21 cellular contexts compared by ENCODE assay signal in the genomic region with DNA sequence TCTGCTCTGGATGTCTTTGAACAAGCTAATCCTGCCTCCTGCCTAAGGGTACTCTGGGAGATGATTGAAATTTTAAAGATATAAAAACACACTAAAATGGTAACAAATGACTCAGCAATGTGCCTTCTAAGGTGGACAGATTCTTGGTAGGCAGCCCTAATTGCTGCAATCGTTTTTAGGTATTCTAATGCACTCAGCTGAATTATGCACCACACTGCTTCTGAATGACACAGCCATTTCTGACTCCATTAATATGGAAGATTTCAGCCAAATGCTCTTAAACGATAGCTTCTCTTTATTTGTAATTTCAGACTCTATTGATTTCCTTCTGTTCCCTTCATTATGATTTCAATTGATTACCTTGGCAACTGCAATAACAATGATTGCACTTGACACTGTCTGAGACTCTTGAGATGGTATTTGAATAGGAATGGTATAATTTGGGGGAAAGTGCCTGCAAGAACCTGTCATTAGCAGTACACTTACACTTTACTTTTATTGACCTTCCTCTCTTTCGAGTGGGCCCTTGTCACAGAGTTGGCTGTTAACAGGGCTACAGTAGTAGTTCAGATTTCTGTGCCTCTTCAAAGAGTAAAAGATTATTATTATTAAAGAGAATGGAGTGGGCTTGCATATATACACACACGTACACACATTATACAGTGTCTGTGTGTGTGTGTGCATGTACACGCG.
DNase-seq lines count a peak whose midpoint lies in the region; ATAC-seq and TF ChIP-seq lines count a peak whose summit lies in the region.
"Had no signal": no experiment of that assay in that cellular context is flagged by ENCODE, and none has a peak within 500 bp of the region (broad histone marks: within the 10 kb centered on the region; RNA-seq: fewer than 3 reads in every experiment).

No MANE protein-coding gene starts in this region.

- H3K56ac ChIP-seq in H9 (ENCODE audit: insufficient read length, low read depth, low read length), result no peak overlapping the region

- H3K4me3 Mint-ChIP-seq in H9, result no peak overlapping the region
- H3K4me3 Mint-ChIP-seq in T-helper 2 cell treated with Interferon-gamma antibody and Interleukin-4, amounts not matched to agents 5 μg/mL and 100 μg/mL, for 36 hours, result no peak overlapping the region
- no peak overlapping the region for H3K4me3 Mint-ChIP-seq in CD8-positive, alpha-beta T cell
- H3K4me3 Mint-ChIP-seq: activated CD4-positive, alpha-beta memory T cell treated with anti-CD3 and anti-CD28 coated beads for 36 hours; HFFc6; stimulated activated effector memory CD8-positive, alpha-beta T cell treated with anti-CD3 and anti-CD28 coated beads, Interleukin-12 subunit alpha, Interleukin-12 subunit beta, amount 100 ng/mL, for 72 hours had no signal

- peaks cover 3% of the 10 kb centered on the region; the same call in 1 of the 2 replicates for H3K4me1 ChIP-seq in H9 (ENCODE audit: insufficient read depth, low read length)
- H3K4me1 ChIP-seq in lower lobe of right lung, result no peaks in the 10 kb centered on the region
- H3K4me1 ChIP-seq in CD8-positive, alpha-beta T cell (ENCODE audit: insufficient read depth, low read length), result no peaks in the 10 kb centered on the region
- H3K4me1 ChIP-seq: colonic mucosa, gastroesophageal sphincter, psoas muscle had no signal

- intact Hi-C loops in lower lobe of right lung (cut with DNase I), result no loop called here
- intact Hi-C loops in CD8-positive, alpha-beta T cell (cut with DNase I, micrococcal nuclease), result no loop called here

- H2BK120ac ChIP-seq in H9 (ENCODE audit: low read depth, low read length, poor library complexity, severe bottlenecking), result no peak overlapping the region

- no peak overlapping the region for H3K18ac ChIP-seq in H9 (ENCODE audit: insufficient read length, low read depth, low read length)

- TF ChIP-seq CTCF in H9 (conservative IDR thresholded peaks at IDR 0.05) (no peak), lower lobe of right lung (IDR thresholded peaks at IDR 0.05) (no peak)
- no peak for TF ChIP-seq CTCF in CD8-positive, alpha-beta T cell (IDR thresholded peaks at IDR 0.05)

- H2BK20ac ChIP-seq in H9 (ENCODE audit: low read depth, low read length, poor library complexity, severe bottlenecking), result no peak overlapping the region

- H4K5ac ChIP-seq in H9 (ENCODE audit: insufficient read length, low read depth, low read length), result peak overlapping the region; percentile 41

- no peak overlapping the region for H3K14ac ChIP-seq in H9 (ENCODE audit: insufficient read depth, low read length)

- CTCF ChIA-PET in CD8-positive, alpha-beta T cell (lab: Charles Lee), result interaction anchor here (0.7 kb wide), 1 partner anchor 8 kb away, joined by 3 read pairs; no protein-coding TSS in a partner anchor

- H3K27me3 Mint-ChIP-seq in H9 (ENCODE audit: low read depth), result no peaks in the 10 kb centered on the region
- H3K27me3 Mint-ChIP-seq in T-helper 2 cell treated with Interferon-gamma antibody and Interleukin-4, amounts not matched to agents 5 μg/mL and 100 μg/mL, for 36 hours (ENCODE audit: low read depth), result no peaks in the 10 kb centered on the region
- no peaks in the 10 kb centered on the region for H3K27me3 Mint-ChIP-seq in CD8-positive, alpha-beta T cell (ENCODE audit: low read depth)
- H3K27me3 Mint-ChIP-seq: activated CD4-positive, alpha-beta memory T cell treated with anti-CD3 and anti-CD28 coated beads for 36 hours had no signal

- H3K23ac ChIP-seq in H9 (ENCODE audit: insufficient read length, low read depth, low read length), result no peak overlapping the region

- H3K36me3 ChIP-seq in lower lobe of right lung, result no peaks in the 10 kb centered on the region
- no peaks in the 10 kb centered on the region for H3K36me3 ChIP-seq in CD8-positive, alpha-beta T cell (ENCODE audit: insufficient read depth, low read length)
- H3K36me3 ChIP-seq: colonic mucosa, gastroesophageal sphincter, neutrophil had no signal

- H2BK15ac ChIP-seq in H9 (ENCODE audit: low read depth, low read length), result no peak overlapping the region

- no peak overlapping the region for H2BK12ac ChIP-seq in H9 (ENCODE audit: insufficient read length, low read depth, low read length)

- no peak overlapping the region for H2BK5ac ChIP-seq in H9 (ENCODE audit: insufficient read length, low read length)

- no peak overlapping the region for H2AFZ ChIP-seq in H9 (ENCODE audit: low read length)

- POLR2A ChIA-PET in CD8-positive, alpha-beta T cell (lab: Charles Lee), result no interaction called here

- no peak overlapping the region for H3T11ph ChIP-seq in H9 (ENCODE audit: low read length)

- H3K27ac Mint-ChIP-seq in H9, result no peak overlapping the region
- H3K27ac Mint-ChIP-seq in T-helper 2 cell treated with Interferon-gamma antibody and Interleukin-4, amounts not matched to agents 5 μg/mL and 100 μg/mL, for 36 hours, result no peak overlapping the region
- no peak overlapping the region for H3K27ac Mint-ChIP-seq in CD8-positive, alpha-beta T cell
- H3K27ac Mint-ChIP-seq: activated CD4-positive, alpha-beta memory T cell treated with anti-CD3 and anti-CD28 coated beads for 36 hours; HFFc6; stimulated activated effector memory CD8-positive, alpha-beta T cell treated with anti-CD3 and anti-CD28 coated beads, Interleukin-12 subunit alpha, Interleukin-12 subunit beta, amount 100 ng/mL, for 72 hours had no signal

- no peaks in the 10 kb centered on the region for H3K9me3 ChIP-seq in H9 (ENCODE audit: control insufficient read depth, low read depth, low read length)
- H3K9me3 ChIP-seq in lower lobe of right lung, result no peaks in the 10 kb centered on the region
- H3K9me3 ChIP-seq in CD8-positive, alpha-beta T cell (ENCODE audit: low read length), result no peaks in the 10 kb centered on the region
- H3K9me3 ChIP-seq: colonic mucosa, neutrophil had no signal

- H3K27ac ChIP-seq in H9 (ENCODE audit: insufficient read length, low read depth, low read length) (no peak overlapping the region), lower lobe of right lung (no peak overlapping the region), caudate nucleus (ENCODE audit: low read depth, low read length) (no peak overlapping the region)
- no peak overlapping the region for H3K27ac ChIP-seq in CD8-positive, alpha-beta T cell (ENCODE audit: low read depth, low read length)
- H3K27ac ChIP-seq: colonic mucosa, gastroesophageal sphincter, KMS-11, neutrophil, psoas muscle had no signal

- no peak overlapping the region for H4K8ac ChIP-seq in H9 (replicated peaks; ENCODE audit: insufficient read length, low read depth, low read length)

- no CpG with 5 or more reads among the region's 6 CpGs for WGBS in H9 (ENCODE audit: extremely low coverage, insufficient read length, low lambda C conversion rate)

- no peak overlapping the region for H3K4me2 ChIP-seq in H9 (ENCODE audit: insufficient read depth, insufficient read length, low read length)
- H3K4me2 ChIP-seq: KMS-11 had no signal

- H3K36me3 Mint-ChIP-seq in H9 (ENCODE audit: insufficient read depth in 1 of 3, low read depth in 3 of 3), result no peaks in the 10 kb centered on the region; a peak in 1 of 7 replicates
- H3K36me3 Mint-ChIP-seq in T-helper 2 cell treated with Interferon-gamma antibody and Interleukin-4, amounts not matched to agents 5 μg/mL and 100 μg/mL, for 36 hours (ENCODE audit: low read depth), result no peaks in the 10 kb centered on the region
- no peaks in the 10 kb centered on the region for H3K36me3 Mint-ChIP-seq in CD8-positive, alpha-beta T cell
- H3K36me3 Mint-ChIP-seq: activated CD4-positive, alpha-beta memory T cell treated with anti-CD3 and anti-CD28 coated beads for 36 hours; stimulated activated effector memory CD8-positive, alpha-beta T cell treated with anti-CD3 and anti-CD28 coated beads, Interleukin-12 subunit alpha, Interleukin-12 subunit beta, amount 100 ng/mL, for 72 hours had no signal

- H2AK5ac ChIP-seq in H9 (ENCODE audit: insufficient read length, low read length), result no peak overlapping the region

- H4K91ac ChIP-seq in H9 (ENCODE audit: insufficient read length, low read depth, low read length), result no peak overlapping the region

- H3K9me3 Mint-ChIP-seq in H9, result peaks cover 0 to 3% of the 10 kb centered on the region in 2 experiments; a peak in 2 of 5 replicates
- H3K9me3 Mint-ChIP-seq in T-helper 2 cell treated with Interferon-gamma antibody and Interleukin-4, amounts not matched to agents 5 μg/mL and 100 μg/mL, for 36 hours, result peaks cover 18% of the 10 kb centered on the region
- peaks cover 2% of the 10 kb centered on the region for H3K9me3 Mint-ChIP-seq in CD8-positive, alpha-beta T cell
- H3K9me3 Mint-ChIP-seq: stimulated activated effector memory CD8-positive, alpha-beta T cell treated with anti-CD3 and anti-CD28 coated beads, Interleukin-12 subunit alpha, Interleukin-12 subunit beta, amount 100 ng/mL, for 72 hours had no signal

- peak; percentile 78 to 94 for ATAC-seq in lower lobe of right lung
- ATAC-seq in CD8-positive, alpha-beta T cell, result no peak
- ATAC-seq: gastroesophageal sphincter; PC-3; psoas muscle; stimulated activated effector memory CD8-positive, alpha-beta T cell treated with anti-CD3 and anti-CD28 coated beads, Interleukin-12 subunit alpha, Interleukin-12 subunit beta, amount 100 ng/mL, for 72 hours had no signal

- no peak overlapping the region for H3K4me3 ChIP-seq in lower lobe of right lung
- H3K4me3 ChIP-seq in CD8-positive, alpha-beta T cell (ENCODE audit: low read depth, low read length), result no peak overlapping the region
- H3K4me3 ChIP-seq: colonic mucosa, gastroesophageal sphincter, psoas muscle had no signal

- H3K9ac ChIP-seq in H9 (ENCODE audit: extremely low read depth, insufficient read length, low read length), result no peak overlapping the region
- H3K9ac ChIP-seq: KMS-11 had no signal

- no peak overlapping the region for H3K4ac ChIP-seq in H9 (ENCODE audit: low read depth, low read length)

- H4K20me1 ChIP-seq in H9 (ENCODE audit: control insufficient read depth, insufficient read depth, insufficient read length), result no peaks in the 10 kb centered on the region

- H3K23me2 ChIP-seq in H9 (ENCODE audit: insufficient read length, low read depth, low read length, poor library complexity, severe bottlenecking), result no peaks in the 10 kb centered on the region

- H3K79me1 ChIP-seq in H9 (ENCODE audit: insufficient read depth, low read depth, low read length, poor library complexity, severe bottlenecking), result no peaks in the 10 kb centered on the region

- peaks cover 0 to 4% of the 10 kb centered on the region in 2 experiments; a peak in 1 of 4 replicates for H3K4me1 Mint-ChIP-seq in H9
- no peaks in the 10 kb centered on the region for H3K4me1 Mint-ChIP-seq in T-helper 2 cell treated with Interferon-gamma antibody and Interleukin-4, amounts not matched to agents 5 μg/mL and 100 μg/mL, for 36 hours (ENCODE audit: low read depth)
- H3K4me1 Mint-ChIP-seq in CD8-positive, alpha-beta T cell (ENCODE audit: low read depth), result no peaks in the 10 kb centered on the region

- H3K79me2 ChIP-seq in H9 (ENCODE audit: insufficient read depth, low read length), result no peaks in the 10 kb centered on the region

- DNase-seq in H9, result no peak
- peak; percentile 91 for DNase-seq in NCI-H146 (lab: John Stamatoyannopoulos, UW)
- peak; percentile 95 for DNase-seq in NCI-H2227 (lab: John Stamatoyannopoulos, UW; ENCODE audit: unreplicated experiment)
- no peak for DNase-seq in lower lobe of right lung
- no peak for DNase-seq in T-helper 2 cell treated with Interferon-gamma antibody and Interleukin-4, amounts not matched to agents 5 μg/mL and 100 μg/mL, for 36 hours (ENCODE audit: low spot score)
- no peak for DNase-seq in CD8-positive, alpha-beta T cell
- no peak for DNase-seq in caudate nucleus (lab: John Stamatoyannopoulos, UW)
- DNase-seq: activated CD4-positive, alpha-beta memory T cell treated with anti-CD3 and anti-CD28 coated beads for 36 hours; activated CD4-positive, CD25-positive, alpha-beta regulatory T cell; C1 segment of cervical spinal cord; colonic mucosa; DMS53; HFFc6; MV-4-11; PC-3; psoas muscle; Right ventricle myocardium superior had no signal

- H3K27me3 ChIP-seq in H9 (ENCODE audit: insufficient read depth, low read length), result no peaks in the 10 kb centered on the region
- no peaks in the 10 kb centered on the region for H3K27me3 ChIP-seq in lower lobe of right lung (ENCODE audit: low read depth)
- no peaks in the 10 kb centered on the region for H3K27me3 ChIP-seq in CD8-positive, alpha-beta T cell (ENCODE audit: insufficient read depth, low read length)
- H3K27me3 ChIP-seq: colonic mucosa, gastroesophageal sphincter, neutrophil had no signal

Comparison
In these comparisons a context has a peak if more than half of its experiments do, and no peak if none do; other contexts are left out.
1. DNase-seq: peak in NCI-H146 (single experiment) and NCI-H2227 (single experiment); none in H9 (single experiment), lower lobe of right lung (single experiment), T-helper 2 cell treated with Interferon-gamma antibody and Interleukin-4, amounts not matched to agents 5 μg/mL and 100 μg/mL, for 36 hours (single experiment), CD8-positive, alpha-beta T cell (0 of 7) and caudate nucleus (0 of 61).